1 cellular context compared by ENCODE assay signal in genomic region chr10:82986216-82986615, GRCh38.
TF ChIP-seq lines count a peak whose summit lies in the region.

No MANE protein-coding gene starts in this region.

TF ChIP-seq in HepG2, 621 proteins besides CTCF, POLR2A, EP300 and RAD21 (continued from another document):
- TF ChIP-seq ZNF549 (CRISPR knock-in tag; IDR thresholded peaks at IDR 0.05) (no peak), MNT (IDR thresholded peaks at IDR 0.05) (peak; percentile 52; the same call in 1 of the 2 replicates), ZNF552 (CRISPR knock-in tag; IDR thresholded peaks at IDR 0.05; ENCODE audit: borderline replicate concordance) (no peak), ZNF432 (CRISPR knock-in tag; IDR thresholded peaks at IDR 0.05; ENCODE audit: borderline replicate concordance) (no peak), ZNF564 (CRISPR knock-in tag; IDR thresholded peaks at IDR 0.05) (no peak), EED (CRISPR knock-in tag; IDR thresholded peaks at IDR 0.05) (no peak), PCBP1 (IDR thresholded peaks at IDR 0.05; ENCODE audit: borderline replicate concordance, low read depth, low read length) (no peak)
TF ChIP-seq in HepG2: peak in this region for 1.
